Comparison of ENCODE assay signal across 16 cellular contexts in the genomic region with DNA sequence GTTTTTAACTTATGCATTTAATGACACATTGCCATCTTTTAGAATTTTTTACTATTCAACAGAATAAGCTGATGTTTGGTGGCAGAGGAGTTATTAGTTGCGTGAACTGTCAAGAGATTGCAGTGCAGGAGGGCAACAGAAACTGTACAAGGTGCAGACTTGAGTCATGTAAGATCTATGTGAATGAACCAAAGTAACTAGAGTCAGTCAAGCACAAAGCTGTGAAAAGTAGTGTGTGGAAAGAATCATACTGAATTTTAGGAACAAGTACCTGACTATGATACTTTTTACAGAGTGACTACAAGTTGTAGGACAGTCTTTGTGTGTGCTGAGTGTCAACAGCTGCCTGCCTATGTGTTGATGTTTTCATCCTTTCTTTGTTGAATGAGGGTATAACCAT. TPM values are rescaled to one million over a fixed set of nuclear protein-coding genes. Genes with fewer than 3 reads are reported as not detected.
DNase-seq lines count a peak whose midpoint lies in the region; ATAC-seq lines count a peak whose summit lies in the region.
"Had no signal": no experiment of that assay in that cellular context is flagged by ENCODE, and none has a peak within 500 bp of the region (broad histone marks: within the 10 kb centered on the region; RNA-seq: fewer than 3 reads in every experiment).

No MANE protein-coding gene starts in this region.

- DNase-seq in kidney glomerular epithelial cell (lab: John Stamatoyannopoulos, UW) (peak; percentile 18), substantia nigra (lab: John Stamatoyannopoulos, UW) (no peak), posterior vena cava (ENCODE audit: low spot score) (no peak)
- DNase-seq in effector CD8-positive, alpha-beta T cell (lab: John Stamatoyannopoulos, UW): no peak
- DNase-seq: activated CD4-positive, alpha-beta T cell treated with anti-CD3 and anti-CD28 coated beads, Interleukin-2, amount 50 U/mL, for 48 hours; central memory CD4-positive, alpha-beta T cell; erythroblast; HCEC 1CT; stimulated activated naive CD4-positive, alpha-beta T cell treated with Interleukin-2 at 50 U/mL for 16 hours had no signal

- H3K27ac ChIP-seq in substantia nigra (ENCODE audit: low read depth, low read length, poor library complexity, severe bottlenecking): no peak overlapping the region
- H3K27ac ChIP-seq: C4-2B had no signal

- ATAC-seq in GM18868 (IDR thresholded peaks at IDR 0.05; ENCODE audit: unreplicated experiment) (peak; percentile 84), GM21528 (IDR thresholded peaks at IDR 0.05; ENCODE audit: low FRiP score, unreplicated experiment) (peak; percentile 84), HG03060 (IDR thresholded peaks at IDR 0.05; ENCODE audit: low read depth, unreplicated experiment) (peak; percentile 93), HG02588 (IDR thresholded peaks at IDR 0.05; ENCODE audit: unreplicated experiment) (no peak)

- intact Hi-C loops in posterior vena cava (cut with DNase I): no loop called here

RNA-seq across cellular contexts. Expression of gene C6orf163, which starts 2.7 kb away (rescaled TPM):
- total RNA-seq in posterior vena cava: 1 to 10 TPM; 2.7 to 3.5 TPM

RNA-seq across cellular contexts. Expression of gene GJB7, which starts 12.8 kb away (rescaled TPM):
- total RNA-seq in posterior vena cava: not detected
- total RNA-seq: lung microvascular endothelial cell, osteoblast had no signal

RNA-seq across cellular contexts. Expression of gene SMIM8, which starts 19.5 kb away (rescaled TPM):
- 10 to 100 TPM in 1 of 2 donors, 1 to 10 TPM in 1; 9.9 to 12.0 TPM for total RNA-seq in posterior vena cava
